Comparison of ENCODE assay signal across 9 cellular contexts in genomic region chr12:38589310-38589632, GRCh38.
"Had no signal": no experiment of that assay in that cellular context is flagged by ENCODE, and none has a peak within 500 bp of the region (broad histone marks: within the 10 kb centered on the region; RNA-seq: fewer than 3 reads in every experiment).

No MANE protein-coding gene starts in this region.

- H3K4me3 Mint-ChIP-seq: GM23338, HFFc6 had no signal

- H3K9ac ChIP-seq: KMS-11 had no signal

- H3K9me3 Mint-ChIP-seq: GM23338 had no signal

- H3K9me3 ChIP-seq: HAP-1 had no signal

- H3K4me2 ChIP-seq: GM23338, KMS-11 had no signal

- DNase-seq: H7, HFFc6, IMR-90, KBM-7 had no signal

- H3K27ac Mint-ChIP-seq: GM23338, HFFc6 had no signal

- ATAC-seq: GM23338, HCT116 had no signal

- H3K4me3 ChIP-seq: GM23338, HAP-1 had no signal

- H3K4me1 Mint-ChIP-seq: GM23338 had no signal

- H3K36me3 ChIP-seq: HAP-1 had no signal

- H3K27ac ChIP-seq: HL-60, KMS-11 had no signal
